Comparison of ENCODE assay signal across 22 cellular contexts in the genomic region with DNA sequence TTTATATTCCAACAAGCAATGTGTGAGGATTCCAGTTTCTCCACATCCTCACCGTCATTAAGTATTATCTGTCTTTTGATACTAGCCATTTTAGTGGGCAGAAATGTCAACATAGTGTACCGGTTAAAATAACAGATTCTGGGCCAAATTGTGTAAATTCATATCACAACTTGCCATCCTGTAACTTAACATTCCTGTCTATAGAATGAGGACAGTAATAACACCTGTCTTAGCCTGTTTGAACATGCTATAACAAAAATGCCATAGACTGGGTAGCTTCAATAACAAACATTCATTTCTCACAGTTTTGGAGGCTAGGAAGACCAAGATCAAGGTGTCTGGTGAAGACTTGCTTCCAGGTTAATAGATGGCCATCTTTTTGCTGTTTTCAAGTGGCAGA.
A peak's percentile ranks its signal among the peaks of the same experiment; 100 is the strongest.
DNase-seq lines count a peak whose midpoint lies in the region; FAIRE-seq and TF ChIP-seq lines count a peak whose summit lies in the region.
"Had no signal": no experiment of that assay in that cellular context is flagged by ENCODE, and none has a peak within 500 bp of the region (broad histone marks: within the 10 kb centered on the region; RNA-seq: fewer than 3 reads in every experiment).

No MANE protein-coding gene starts in this region.

- FAIRE-seq in keratinocyte (lab: Jason Lieb, UNC) = peak; percentile 85
- FAIRE-seq: A549, D721Med, G401.6, GM12891, GM19239 had no signal

- in situ Hi-C loops in mammary epithelial cell (cut with MboI; ENCODE audit: low sequenced_read_pairs in 2 of 2) = no loop called here

- DNase-seq in RWPE1 (ENCODE audit: low spot score) (peak; percentile 1), mammary epithelial cell (peak; percentile 53), epithelial cell of esophagus (ENCODE audit: low read depth) (peak; percentile 65), keratinocyte (ENCODE audit: low read depth, low spot score) (no peak), uterus (no peak), pons (ENCODE audit: low spot score) (no peak), anterior cingulate cortex (lab: John Stamatoyannopoulos, UW) (no peak)
- DNase-seq: 8988T; AML-193; Caco-2; Calu3; CD4-positive, alpha-beta T cell; CD8-positive, alpha-beta T cell; DMS79 treated with DMSO at 0.1 percent for 48 hours; GF-D8 had no signal

- H3K9me1 ChIP-seq in keratinocyte (ENCODE audit: control insufficient read depth, extremely low read depth, insufficient read depth, low read length) = no peaks in the 10 kb centered on the region

- H3K4me2 ChIP-seq in mammary epithelial cell (ENCODE audit: insufficient read depth, low read depth, low read length) (no peak overlapping the region), keratinocyte (ENCODE audit: control insufficient read depth, extremely low read depth, insufficient read depth, low read depth, low read length) (peak overlapping the region; percentile 23)
- H3K4me2 ChIP-seq: A549; BLaER1 treated with 17β-estradiol and CSF1 and Interleukin-3, amounts not matched to agents 10 nM and 100 nM had no signal

- CTCF ChIA-PET in RWPE1 (lab: Yijun Ruan, JAX) = no interaction called here
- CTCF ChIA-PET in mammary epithelial cell (lab: Charles Lee; ENCODE audit: low non-redundant PET) = no interaction called here

- H3K27ac ChIP-seq in RWPE1 (no peak overlapping the region), mammary epithelial cell (ENCODE audit: insufficient read depth, low read depth, low read length) (no peak overlapping the region), keratinocyte (ENCODE audit: control insufficient read depth, insufficient read depth, low read length) (no peak overlapping the region), uterus (no peak overlapping the region)
- H3K27ac ChIP-seq: A549; BLaER1 treated with 17β-estradiol and CSF1 and Interleukin-3, amounts not matched to agents 10 nM and 100 nM; C4-2B had no signal

- no peak for TF ChIP-seq POLR2A in uterus (IDR thresholded peaks at IDR 0.05)

- dilution Hi-C loops in mammary epithelial cell (cut with HindIII; ENCODE audit: low sequenced_read_pairs) (no loop called here), keratinocyte (cut with MboI; ENCODE audit: extremely low pct_ligation_motif_present, low sequenced_read_pairs) (no loop called here)

- H4K20me1 ChIP-seq in mammary epithelial cell (ENCODE audit: insufficient read depth, low read length) (no peaks in the 10 kb centered on the region), keratinocyte (ENCODE audit: control insufficient read depth, extremely low read depth, insufficient read depth, low read length) (no peaks in the 10 kb centered on the region)
- H4K20me1 ChIP-seq: BLaER1 treated with 17β-estradiol and CSF1 and Interleukin-3, amounts not matched to agents 10 nM and 100 nM had no signal

- no peak overlapping the region for H2AFZ ChIP-seq in mammary epithelial cell (ENCODE audit: low read depth, low read length)
- H2AFZ ChIP-seq in keratinocyte (ENCODE audit: control insufficient read depth, low read length) = no peak overlapping the region

- intact Hi-C loops in mammary epithelial cell (cut with micrococcal nuclease) = loop anchor here (10.0 kb wide), 1 partner anchor 248 kb away; no protein-coding TSS in a partner anchor
- intact Hi-C loops in uterus (cut with DNase I; ENCODE audit: low total_unique reads) = no loop called here

- H3K27me3 ChIP-seq in mammary epithelial cell (ENCODE audit: insufficient read depth, low read length) = no peaks in the 10 kb centered on the region
- H3K27me3 ChIP-seq in keratinocyte (ENCODE audit: control insufficient read depth, extremely low read depth, insufficient read depth, low read length) = no peaks in the 10 kb centered on the region
- no peaks in the 10 kb centered on the region for H3K27me3 ChIP-seq in uterus
- H3K27me3 ChIP-seq: BLaER1 treated with 17β-estradiol and CSF1 and Interleukin-3, amounts not matched to agents 10 nM and 100 nM had no signal

- H3K79me2 ChIP-seq in mammary epithelial cell (ENCODE audit: insufficient read depth, low read length) = no peaks in the 10 kb centered on the region
- no peaks in the 10 kb centered on the region for H3K79me2 ChIP-seq in keratinocyte (ENCODE audit: control insufficient read depth, insufficient read depth, low read length)

- H3K9ac ChIP-seq in mammary epithelial cell (ENCODE audit: insufficient read depth, low read length) (no peak overlapping the region), keratinocyte (ENCODE audit: control insufficient read depth, extremely low read depth, insufficient read depth, low read length) (no peak overlapping the region)
- H3K9ac ChIP-seq: BLaER1 treated with 17β-estradiol and CSF1 and Interleukin-3, amounts not matched to agents 10 nM and 100 nM had no signal

- BruUV-seq in mammary epithelial cell (replicated peaks; lab: Mats Ljungman, UMichigan) = no TSS peak

- TF ChIP-seq CTCF in RWPE1 (conservative IDR thresholded peaks at IDR 0.05; ENCODE audit: low read depth) (no peak), mammary epithelial cell (conservative IDR thresholded peaks at IDR 0.05 in 1 of 2, IDR thresholded peaks at IDR 0.05 in 1 of 2; ENCODE audit: extremely low read depth in 1 of 2, insufficient read depth in 1 of 2, low read depth in 1 of 2, low read length in 2 of 2) (no peak), epithelial cell of esophagus (IDR thresholded peaks at IDR 0.05; ENCODE audit: insufficient read depth, low read depth, low read length, missing control alignments) (no peak), keratinocyte (optimal IDR thresholded peaks at IDR 0.05 in 1 of 3, IDR thresholded peaks at IDR 0.05 in 1 of 3, conservative IDR thresholded peaks at IDR 0.05 in 1 of 3; ENCODE audit: extremely low read depth in 1 of 3, insufficient read depth in 2 of 3, low read length in 3 of 3) (no peak), uterus (IDR thresholded peaks at IDR 0.05) (no peak)

- H3K4me1 ChIP-seq in mammary epithelial cell (ENCODE audit: insufficient read depth, low read length) (peaks cover 10% of the 10 kb centered on the region), keratinocyte (ENCODE audit: control insufficient read depth, extremely low read depth, insufficient read depth, low read length) (peaks cover 4% of the 10 kb centered on the region), uterus (no peaks in the 10 kb centered on the region)
- H3K4me1 ChIP-seq: A549; BLaER1 treated with 17β-estradiol and CSF1 and Interleukin-3, amounts not matched to agents 10 nM and 100 nM; Caco-2 had no signal

- no peaks in the 10 kb centered on the region for H3K9me3 ChIP-seq in mammary epithelial cell (replicated peaks; ENCODE audit: insufficient read depth, low read length)
- H3K9me3 ChIP-seq in keratinocyte (ENCODE audit: control insufficient read depth, low read depth, low read length) = no peaks in the 10 kb centered on the region
- H3K9me3 ChIP-seq in uterus = no peaks in the 10 kb centered on the region
- H3K9me3 ChIP-seq: A549; BLaER1 treated with 17β-estradiol and CSF1 and Interleukin-3, amounts not matched to agents 10 nM and 100 nM; Caco-2 had no signal

- POLR2A ChIA-PET in RWPE1 (lab: Yijun Ruan, JAX; ENCODE audit: low non-redundant PET) = no interaction called here

- H3K36me3 ChIP-seq in mammary epithelial cell (ENCODE audit: insufficient read depth, low read length) (no peaks in the 10 kb centered on the region), keratinocyte (ENCODE audit: control insufficient read depth in 2 of 2, extremely low read depth in 1 of 2, insufficient read depth in 2 of 2, low read length in 2 of 2) (no peaks in the 10 kb centered on the region), uterus (no peaks in the 10 kb centered on the region)

- 4% methylated on average over 2 of the region's 2 CpGs for WGBS in mammary epithelial cell (ENCODE audit: low coverage, missing lambda C conversion rate)

- H3K4me3 ChIP-seq in mammary epithelial cell (replicated peaks in 1 of 3; ENCODE audit: insufficient read depth in 1 of 3, low read depth in 2 of 3, low read length in 3 of 3) (no peak overlapping the region), epithelial cell of esophagus (ENCODE audit: low read length) (no peak overlapping the region), keratinocyte (ENCODE audit: control insufficient read depth in 2 of 3, extremely low read depth in 1 of 3, insufficient read depth in 2 of 3, low read depth in 1 of 3, low read length in 3 of 3) (no peak overlapping the region), uterus (no peak overlapping the region)
- H3K4me3 ChIP-seq: A549; BLaER1 treated with 17β-estradiol and CSF1 and Interleukin-3, amounts not matched to agents 10 nM and 100 nM had no signal

Comparison
In these comparisons a context has a peak if more than half of its experiments do, and no peak if none do; other contexts are left out.
1. DNase-seq: peak in RWPE1 (single experiment), mammary epithelial cell (single experiment) and epithelial cell of esophagus (single experiment); none in keratinocyte (single experiment), uterus (0 of 2), pons (single experiment) and anterior cingulate cortex (0 of 58).